ENCODE assay signal across 13 cellular contexts in the genomic region with DNA sequence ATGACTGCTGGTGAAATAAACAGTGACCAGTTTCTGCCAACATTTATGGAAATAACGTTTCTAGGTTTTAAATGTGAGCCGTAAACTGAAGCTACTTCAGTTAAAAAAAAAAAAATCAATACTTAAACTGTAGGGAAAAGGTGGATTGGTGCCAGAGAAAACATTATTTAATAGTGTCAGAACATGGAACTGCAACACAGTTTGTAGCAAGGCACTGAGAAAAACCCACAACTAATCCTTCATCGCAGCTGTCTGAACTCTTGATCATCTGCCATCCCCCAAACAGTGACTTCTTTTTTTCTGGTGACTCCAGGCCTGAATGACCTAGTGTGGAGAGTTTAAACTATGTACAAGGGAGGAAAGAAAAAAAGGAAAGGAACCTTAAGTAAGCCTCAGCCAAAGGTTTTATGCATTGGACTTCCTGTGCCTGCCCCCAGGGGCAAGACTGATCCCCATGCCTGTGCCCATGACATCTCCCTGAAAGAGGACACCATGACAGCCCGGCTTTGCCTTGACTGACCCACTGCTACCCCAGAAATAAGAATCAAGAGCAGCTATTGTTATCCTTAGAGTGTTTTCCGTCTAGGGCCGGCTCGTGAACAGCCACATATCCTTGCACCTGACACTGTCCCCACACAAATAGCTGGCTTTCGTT. TPM values are rescaled to one million over a fixed set of nuclear protein-coding genes. Genes with fewer than 3 reads are reported as not detected.
DNase-seq lines count a peak whose midpoint lies in the region; ATAC-seq and TF ChIP-seq lines count a peak whose summit lies in the region.
"Had no signal": no experiment of that assay in that cellular context is flagged by ENCODE, and none has a peak within 500 bp of the region (broad histone marks: within the 10 kb centered on the region; RNA-seq: fewer than 3 reads in every experiment).

No MANE protein-coding gene starts in this region.

- H3K36me3 ChIP-seq in DND-41 (ENCODE audit: insufficient read depth, low read length), result peaks cover 38% of the 10 kb centered on the region

- 0 out of 3 replicates have a peak, but pooled peaks have one; percentile 19 for ATAC-seq in DND-41 (ENCODE audit: insufficient read depth, low read depth)
- ATAC-seq in left colon, result no peak
- no peak for ATAC-seq in GM21825 (IDR thresholded peaks at IDR 0.05; ENCODE audit: unreplicated experiment)

- H3K9ac ChIP-seq in DND-41 (ENCODE audit: low read depth, low read length), result no peak overlapping the region

- no peaks in the 10 kb centered on the region for H3K4me1 ChIP-seq in DND-41 (ENCODE audit: insufficient read depth, low read length)
- H3K4me1 ChIP-seq: Caco-2 had no signal

- DNase-seq in DND-41 (no peak), NCI-H460 (ENCODE audit: extremely low read depth, low read depth) (peak; percentile 5), choroid plexus epithelial cell (ENCODE audit: low read depth) (peak; percentile 76), middle frontal gyrus (ENCODE audit: extremely low spot score, low spot score) (peak; percentile 62), left colon (no peak)
- DNase-seq in activated CD4-positive, alpha-beta T cell treated with anti-CD3 and anti-CD28 coated beads, Interleukin-2, amount 10 ng/mL, durations not matched to agents 7 days and 5 days, result no peak
- DNase-seq in effector CD4-positive, alpha-beta T cell, result no peak
- DNase-seq: activated CD4-positive, alpha-beta T cell treated with anti-CD3 and anti-CD28 coated beads for 48 hours; Caco-2; trophoblast cell had no signal

- TF ChIP-seq CTCF in DND-41 (IDR thresholded peaks at IDR 0.05; ENCODE audit: borderline replicate concordance, extremely low read depth, low read length, poor library complexity, severe bottlenecking) (no peak), choroid plexus epithelial cell (conservative IDR thresholded peaks at IDR 0.05; ENCODE audit: low read depth, low read length) (no peak)

- H3K36me3 Mint-ChIP-seq in activated CD4-positive, alpha-beta T cell treated with anti-CD3 and anti-CD28 coated beads, Interleukin-2, amount 10 ng/mL, durations not matched to agents 7 days and 5 days (ENCODE audit: low read depth), result no peaks in the 10 kb centered on the region

- no peak overlapping the region for H2AFZ ChIP-seq in DND-41 (ENCODE audit: low read depth, low read length)

- POLR2A ChIA-PET in activated CD4-positive, alpha-beta T cell treated with anti-CD3 and anti-CD28 coated beads, Interleukin-2, amount 10 ng/mL, durations not matched to agents 7 days and 5 days (lab: Charles Lee), result no interaction called here

- no peaks in the 10 kb centered on the region for H4K20me1 ChIP-seq in DND-41 (ENCODE audit: insufficient read depth, low read length)

- CTCF ChIA-PET in activated CD4-positive, alpha-beta T cell treated with anti-CD3 and anti-CD28 coated beads, Interleukin-2, amount 10 ng/mL, durations not matched to agents 7 days and 5 days (lab: Charles Lee), result interaction anchor here (1.5 kb wide), 1 partner anchor 15 kb away, joined by 4 read pairs; no protein-coding TSS in a partner anchor

- H3K27ac ChIP-seq in DND-41 (ENCODE audit: low read length), result no peak overlapping the region

- H3K27me3 ChIP-seq in DND-41 (ENCODE audit: insufficient read depth, low read length, poor library complexity), result no peaks in the 10 kb centered on the region

- no peaks in the 10 kb centered on the region for H3K27me3 Mint-ChIP-seq in activated CD4-positive, alpha-beta T cell treated with anti-CD3 and anti-CD28 coated beads, Interleukin-2, amount 10 ng/mL, durations not matched to agents 7 days and 5 days
- H3K27me3 Mint-ChIP-seq: central memory CD8-positive, alpha-beta T cell had no signal

- no peak overlapping the region for H3K4me2 ChIP-seq in DND-41 (ENCODE audit: insufficient read depth, low read length)

- no peaks in the 10 kb centered on the region for H3K9me3 Mint-ChIP-seq in activated CD4-positive, alpha-beta T cell treated with anti-CD3 and anti-CD28 coated beads, Interleukin-2, amount 10 ng/mL, durations not matched to agents 7 days and 5 days
- H3K9me3 Mint-ChIP-seq: central memory CD8-positive, alpha-beta T cell had no signal

- H3K27ac Mint-ChIP-seq in activated CD4-positive, alpha-beta T cell treated with anti-CD3 and anti-CD28 coated beads, Interleukin-2, amount 10 ng/mL, durations not matched to agents 7 days and 5 days, result no peak overlapping the region

- H3K9me3 ChIP-seq in DND-41 (ENCODE audit: insufficient read depth, low read length, severe bottlenecking), result no peaks in the 10 kb centered on the region
- H3K9me3 ChIP-seq: Caco-2 had no signal

- intact Hi-C loops in left colon (cut with DNase I, micrococcal nuclease), result no loop called here

- no peak overlapping the region for H3K4me3 Mint-ChIP-seq in activated CD4-positive, alpha-beta T cell treated with anti-CD3 and anti-CD28 coated beads, Interleukin-2, amount 10 ng/mL, durations not matched to agents 7 days and 5 days
- H3K4me3 Mint-ChIP-seq: central memory CD8-positive, alpha-beta T cell had no signal

- no peaks in the 10 kb centered on the region for H3K79me2 ChIP-seq in DND-41 (ENCODE audit: insufficient read depth, low read length)

- no peaks in the 10 kb centered on the region for H3K4me1 Mint-ChIP-seq in activated CD4-positive, alpha-beta T cell treated with anti-CD3 and anti-CD28 coated beads, Interleukin-2, amount 10 ng/mL, durations not matched to agents 7 days and 5 days

- H3K4me3 ChIP-seq in DND-41 (ENCODE audit: low read depth in 1 of 2, low read length in 2 of 2) (no peak overlapping the region), choroid plexus epithelial cell (ENCODE audit: low read depth, low read length) (no peak overlapping the region)
- H3K4me3 ChIP-seq: lung had no signal

RNA-seq across cellular contexts. Expression of a gene that starts 33.1 kb away (rescaled TPM):
- total RNA-seq in NCI-H460 (2014; rRNA removed; shearing (Covaris generic)), result 401 and 420 TPM in 2 replicates
- polyA plus RNA-seq in NCI-H460 (2014; cell fraction: nucleus; rRNA removed), result 271 and 291 TPM in 2 replicates
- total RNA-seq in activated CD4-positive, alpha-beta T cell treated with anti-CD3 and anti-CD28 coated beads, Interleukin-2, amount 10 ng/mL, durations not matched to agents 7 days and 5 days, result 10 to 100 TPM; 38.8 to 39.3 TPM
- 100 to 1,000 TPM in 1 of 2 donors, 10 to 100 TPM in 1; 63.5 to 114 TPM for total RNA-seq in left colon

RNA-seq across cellular contexts. Expression of a gene that starts 50.0 kb away (rescaled TPM):
- total RNA-seq in NCI-H460 (2014; rRNA removed; shearing (Covaris generic)), result 53.0 and 57.0 TPM in 2 replicates
- 41.6 and 61.1 TPM in 2 replicates for polyA plus RNA-seq in NCI-H460 (2014; cell fraction: nucleus; rRNA removed)
- 10 to 100 TPM; 45.4 to 46.5 TPM for total RNA-seq in activated CD4-positive, alpha-beta T cell treated with anti-CD3 and anti-CD28 coated beads, Interleukin-2, amount 10 ng/mL, durations not matched to agents 7 days and 5 days
- 10 to 100 TPM; 90.3 to 94.6 TPM for total RNA-seq in left colon

RNA-seq across cellular contexts. Expression of a gene that starts 50.0 kb away (rescaled TPM):
- total RNA-seq in NCI-H460 (2014; rRNA removed; shearing (Covaris generic)), result 2.5 and 2.7 TPM in 2 replicates
- polyA plus RNA-seq in NCI-H460 (2014; cell fraction: nucleus; rRNA removed), result 0.69 and 1.7 TPM in 2 replicates
- total RNA-seq in activated CD4-positive, alpha-beta T cell treated with anti-CD3 and anti-CD28 coated beads, Interleukin-2, amount 10 ng/mL, durations not matched to agents 7 days and 5 days, result 10 to 100 TPM; 13.4 to 14.3 TPM
- total RNA-seq in left colon, result 10 to 100 TPM; 13.2 to 16.7 TPM

Comparison
In these comparisons a context has a peak if more than half of its experiments do, and no peak if none do; other contexts are left out.
1. DNase-seq: peak in NCI-H460 (single experiment), choroid plexus epithelial cell (single experiment) and middle frontal gyrus (single experiment); none in DND-41 (single experiment), activated CD4-positive, alpha-beta T cell treated with anti-CD3 and anti-CD28 coated beads, Interleukin-2, amount 10 ng/mL, durations not matched to agents 7 days and 5 days (single experiment), left colon (0 of 2) and effector CD4-positive, alpha-beta T cell (single experiment).